ENCODE assay signal across 8 cellular contexts in the genomic region with DNA sequence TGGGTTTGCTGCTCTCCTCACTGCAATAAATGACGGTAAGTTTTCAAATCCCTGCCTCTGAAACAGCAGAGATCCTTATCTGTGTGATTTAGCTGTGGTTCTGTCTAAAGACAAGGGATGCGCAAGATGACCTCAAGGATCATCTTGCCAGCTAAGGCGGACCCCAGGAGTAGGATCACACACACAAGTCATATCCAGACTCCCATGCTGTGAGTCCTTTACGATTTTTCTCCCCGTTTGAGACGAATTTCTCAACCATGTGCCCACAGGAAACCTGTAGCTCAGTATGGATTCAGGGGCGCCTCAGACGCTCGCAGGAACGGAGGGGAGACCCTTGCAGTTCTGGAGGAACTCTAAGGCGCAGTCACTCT. TPM values are rescaled to one million over a fixed set of nuclear protein-coding genes. Genes with fewer than 3 reads are reported as not detected.
DNase-seq lines count a peak whose midpoint lies in the region; ATAC-seq and TF ChIP-seq lines count a peak whose summit lies in the region.

No MANE protein-coding gene starts in this region.

- WGBS in H9 (ENCODE audit: extremely low coverage, insufficient read length, low lambda C conversion rate): no CpG with 5 or more reads among the region's 11 CpGs

- CTCF ChIA-PET in Panc1 (lab: Charles Lee): interaction anchor here (0.6 to 1.0 kb wide), 3 partner anchors 56 to 178 kb away, joined by 3 to 9 read pairs (median 4); no protein-coding TSS in a partner anchor

- no peak overlapping the region for H3T11ph ChIP-seq in H9 (ENCODE audit: low read length)

- H3K4me3 Mint-ChIP-seq in H9: peak overlapping the region; percentile 84 to 90

- H3K9me3 Mint-ChIP-seq in H9: no peaks in the 10 kb centered on the region

- peak overlapping the region; percentile 87 for H3K9ac ChIP-seq in H9 (ENCODE audit: extremely low read depth, insufficient read length, low read length)

- no peak overlapping the region for H2BK15ac ChIP-seq in H9 (ENCODE audit: low read depth, low read length)

- H2BK5ac ChIP-seq in H9 (ENCODE audit: insufficient read length, low read length): no peak overlapping the region

- H3K27ac ChIP-seq in H9 (ENCODE audit: insufficient read length, low read depth, low read length): no peak overlapping the region
- peak overlapping the region; percentile 94 for H3K27ac ChIP-seq in Panc1 (ENCODE audit: low read length)
- H3K27ac ChIP-seq in effector memory CD4-positive, alpha-beta T cell (ENCODE audit: insufficient read depth, low read length, poor library complexity, severe bottlenecking): peak overlapping the region; percentile 97

- H3K4me3 ChIP-seq in Panc1 (ENCODE audit: low read depth in 2 of 2, low read length in 2 of 2): peak overlapping the region; percentile 91 to 99
- peak overlapping the region; percentile 86 for H3K4me3 ChIP-seq in effector memory CD4-positive, alpha-beta T cell (ENCODE audit: insufficient read depth, low read depth, low read length, poor library complexity, severe bottlenecking)

- no peak overlapping the region for H4K91ac ChIP-seq in H9 (ENCODE audit: insufficient read length, low read depth, low read length)

- no peak overlapping the region for H2AK5ac ChIP-seq in H9 (ENCODE audit: insufficient read length, low read length)

- peak overlapping the region; percentile 96 for H3K4me2 ChIP-seq in H9 (ENCODE audit: insufficient read depth, insufficient read length, low read length)

- no peak overlapping the region for H3K23ac ChIP-seq in H9 (ENCODE audit: insufficient read length, low read depth, low read length)

- intact Hi-C loops in Panc1 (cut with micrococcal nuclease; ENCODE audit: unreplicated experiment): loop anchor here (5.0 kb wide), 1 partner anchor 139 kb away; no protein-coding TSS in a partner anchor

- H3K4me1 Mint-ChIP-seq in H9: peaks cover 0 to 6% of the 10 kb centered on the region in 2 experiments; a peak in 3 of 4 replicates

- H3K27me3 ChIP-seq in H9 (ENCODE audit: insufficient read depth, low read length) (no peaks in the 10 kb centered on the region), Panc1 (ENCODE audit: control insufficient read depth, insufficient read depth, low read length) (no peaks in the 10 kb centered on the region)
- H3K27me3 ChIP-seq in effector memory CD4-positive, alpha-beta T cell (replicated peaks; ENCODE audit: control insufficient read depth, insufficient read depth, low read length, poor library complexity, severe bottlenecking): no peaks in the 10 kb centered on the region

- H3K14ac ChIP-seq in H9 (ENCODE audit: insufficient read depth, low read length): peak overlapping the region; percentile 48; the same call in 1 of the 2 replicates

- H3K27ac Mint-ChIP-seq in H9: peak overlapping the region; percentile 86 to 98 (median 95); a peak in 6 of 7 replicates

- no peak for TF ChIP-seq CTCF in H9 (conservative IDR thresholded peaks at IDR 0.05)
- no peak for TF ChIP-seq CTCF in Panc1 (IDR thresholded peaks at IDR 0.05)

- no peaks in the 10 kb centered on the region for H4K20me1 ChIP-seq in H9 (ENCODE audit: control insufficient read depth, insufficient read depth, insufficient read length)

- H3K18ac ChIP-seq in H9 (ENCODE audit: insufficient read length, low read depth, low read length): no peak overlapping the region

- H4K5ac ChIP-seq in H9 (ENCODE audit: insufficient read length, low read depth, low read length): no peak overlapping the region

- no peak overlapping the region for H2BK20ac ChIP-seq in H9 (ENCODE audit: low read depth, low read length, poor library complexity, severe bottlenecking)

- peaks cover 1% of the 10 kb centered on the region for H3K27me3 Mint-ChIP-seq in H9 (ENCODE audit: low read depth)

- ATAC-seq in Panc1: peak; percentile 56

- H4K8ac ChIP-seq in H9 (replicated peaks; ENCODE audit: insufficient read length, low read depth, low read length): no peak overlapping the region

- peaks cover 4% of the 10 kb centered on the region; the same call in 1 of the 2 replicates for H3K4me1 ChIP-seq in H9 (ENCODE audit: insufficient read depth, low read length)
- H3K4me1 ChIP-seq in Panc1 (ENCODE audit: control insufficient read depth, insufficient read depth, low read length): peaks cover 21% of the 10 kb centered on the region
- peaks cover 21% of the 10 kb centered on the region for H3K4me1 ChIP-seq in effector memory CD4-positive, alpha-beta T cell (ENCODE audit: control insufficient read depth, insufficient read depth, low read length, poor library complexity, severe bottlenecking)

- H2AFZ ChIP-seq in H9 (ENCODE audit: low read length): peak overlapping the region; percentile 84

- no peaks in the 10 kb centered on the region for H3K79me1 ChIP-seq in H9 (ENCODE audit: insufficient read depth, low read depth, low read length, poor library complexity, severe bottlenecking)

- no peak overlapping the region for H3K4ac ChIP-seq in H9 (ENCODE audit: low read depth, low read length)

- H3K79me2 ChIP-seq in H9 (ENCODE audit: insufficient read depth, low read length): peaks cover 18% of the 10 kb centered on the region; the same call in 1 of the 2 replicates

- DNase-seq in G401 (ENCODE audit: low spot score): peak; percentile 57
- no peak for DNase-seq in H9
- DNase-seq in Panc1 (ENCODE audit: low read depth, low spot score): no peak
- no peak for DNase-seq in effector memory CD4-positive, alpha-beta T cell
- peak; percentile 22 for DNase-seq in myocyte (ENCODE audit: low read depth)
- DNase-seq in HuH-7.5 (ENCODE audit: low spot score): no peak
- no peak for DNase-seq in NOMO-1 treated with DMSO at 0.1 percent for 48 hours (lab: John Stamatoyannopoulos, UW; ENCODE audit: unreplicated experiment)
- DNase-seq in HCEC 1CT: no peak

- no TSS peak for BruUV-seq in Panc1 (replicated peaks; lab: Mats Ljungman, UMichigan)

- H3K23me2 ChIP-seq in H9 (ENCODE audit: insufficient read length, low read depth, low read length, poor library complexity, severe bottlenecking): peaks cover 7% of the 10 kb centered on the region

- H3K36me3 ChIP-seq in Panc1 (ENCODE audit: control insufficient read depth, insufficient read depth, low read length): peaks cover 8% of the 10 kb centered on the region; the same call in 1 of the 2 replicates
- H3K36me3 ChIP-seq in effector memory CD4-positive, alpha-beta T cell (ENCODE audit: control insufficient read depth, insufficient read depth, low read length): no peaks in the 10 kb centered on the region

- no peak overlapping the region for H2BK12ac ChIP-seq in H9 (ENCODE audit: insufficient read length, low read depth, low read length)

- H2BK120ac ChIP-seq in H9 (ENCODE audit: low read depth, low read length, poor library complexity, severe bottlenecking): no peak overlapping the region

- in situ Hi-C loops in G401 (cut with HindIII; ENCODE audit: low sequenced_read_pairs) (no loop called here), Panc1 (cut with HindIII; ENCODE audit: low pct_unique_long_range_greater_than_20kb, low sequenced_read_pairs) (no loop called here)

- no peaks in the 10 kb centered on the region for H3K9me3 ChIP-seq in H9 (ENCODE audit: control insufficient read depth, low read depth, low read length)
- no peaks in the 10 kb centered on the region for H3K9me3 ChIP-seq in Panc1 (ENCODE audit: control insufficient read depth, insufficient read depth, low read depth, low read length)
- H3K9me3 ChIP-seq in effector memory CD4-positive, alpha-beta T cell (ENCODE audit: control insufficient read depth, low read length): no peaks in the 10 kb centered on the region

- no peak overlapping the region for H3K56ac ChIP-seq in H9 (ENCODE audit: insufficient read length, low read depth, low read length)

- POLR2A ChIA-PET in Panc1 (lab: Charles Lee): interaction anchor here (0.6 kb wide), 1 partner anchor 45 kb away, joined by 10 read pairs; no protein-coding TSS in a partner anchor

- H3K36me3 Mint-ChIP-seq in H9 (ENCODE audit: insufficient read depth in 1 of 3, low read depth in 3 of 3): no peaks in the 10 kb centered on the region

RNA-seq across cellular contexts. Expression of a gene that starts 11.1 kb away (rescaled TPM):
- 124 and 145 TPM in 2 replicates for total RNA-seq in G401 (2014; rRNA removed; shearing (Covaris generic))
- total RNA-seq in H9 (2021) (136 and 141 TPM in 2 replicates), Panc1 (2021; ENCODE audit: unreplicated experiment) (190 TPM), myocyte (121 and 123 TPM in 2 replicates)
- 225 TPM for polyA plus RNA-seq in Panc1 (2012; ENCODE audit: insufficient read length)
- polyA plus RNA-seq in myocyte (2012): 183 TPM

RNA-seq across cellular contexts. Expression of a gene that starts 30.2 kb away (rescaled TPM):
- total RNA-seq in G401 (2014; rRNA removed; shearing (Covaris generic)): 0.95 and 2.8 TPM in 2 replicates
- total RNA-seq in H9 (2021) (2.4 and 3.5 TPM in 2 replicates), Panc1 (2021; ENCODE audit: unreplicated experiment) (3.9 TPM), myocyte (0.26 and 1.4 TPM in 2 replicates)
- 5.6 TPM for polyA plus RNA-seq in Panc1 (2012; ENCODE audit: insufficient read length)
- polyA plus RNA-seq in myocyte (2012): 1.9 TPM

RNA-seq across cellular contexts. Expression of a gene that starts 30.3 kb away (rescaled TPM):
- total RNA-seq in G401 (2014; rRNA removed; shearing (Covaris generic)): 88.5 and 104 TPM in 2 replicates
- total RNA-seq in H9 (2021) (65.0 and 66.4 TPM in 2 replicates), Panc1 (2021; ENCODE audit: unreplicated experiment) (27.7 TPM), myocyte (7.8 TPM in 2 replicates)
- 46.7 TPM for polyA plus RNA-seq in Panc1 (2012; ENCODE audit: insufficient read length)
- 22.6 TPM for polyA plus RNA-seq in myocyte (2012)

RNA-seq across cellular contexts. Expression of a gene that starts 48.0 kb away (rescaled TPM):
- total RNA-seq in G401 (2014; rRNA removed; shearing (Covaris generic)): not detected in 2 replicates
- 0.42 and 0.50 TPM in 2 replicates for total RNA-seq in H9 (2021)
- total RNA-seq in Panc1 (2021; ENCODE audit: unreplicated experiment): 1.2 TPM
- 0.39 TPM for polyA plus RNA-seq in Panc1 (2012; ENCODE audit: insufficient read length)
- total RNA-seq in myocyte: 0.43 and 2.0 TPM in 2 replicates
- polyA plus RNA-seq in myocyte (2012): 0.98 TPM

RNA-seq across cellular contexts. Expression of a gene that starts 50.5 kb away (rescaled TPM):
- total RNA-seq in G401 (2014; rRNA removed; shearing (Covaris generic)): 46.5 and 56.2 TPM in 2 replicates
- total RNA-seq in H9 (2021) (87.1 and 90.9 TPM in 2 replicates), Panc1 (2021; ENCODE audit: unreplicated experiment) (83.1 TPM), myocyte (43.3 and 56.6 TPM in 2 replicates)
- 79.8 TPM for polyA plus RNA-seq in Panc1 (2012; ENCODE audit: insufficient read length)
- polyA plus RNA-seq in myocyte (2012): 32.8 TPM

Comparison
In these comparisons a context has a peak if more than half of its experiments do, and no peak if none do; other contexts are left out.
1. DNase-seq: peak in G401 (single experiment) and myocyte (single experiment); none in H9 (single experiment), Panc1 (single experiment), effector memory CD4-positive, alpha-beta T cell (0 of 3), HuH-7.5 (single experiment), NOMO-1 treated with DMSO at 0.1 percent for 48 hours (single experiment) and HCEC 1CT (single experiment).